ENCODE assay signal across 8 cellular contexts in the genomic region with DNA sequence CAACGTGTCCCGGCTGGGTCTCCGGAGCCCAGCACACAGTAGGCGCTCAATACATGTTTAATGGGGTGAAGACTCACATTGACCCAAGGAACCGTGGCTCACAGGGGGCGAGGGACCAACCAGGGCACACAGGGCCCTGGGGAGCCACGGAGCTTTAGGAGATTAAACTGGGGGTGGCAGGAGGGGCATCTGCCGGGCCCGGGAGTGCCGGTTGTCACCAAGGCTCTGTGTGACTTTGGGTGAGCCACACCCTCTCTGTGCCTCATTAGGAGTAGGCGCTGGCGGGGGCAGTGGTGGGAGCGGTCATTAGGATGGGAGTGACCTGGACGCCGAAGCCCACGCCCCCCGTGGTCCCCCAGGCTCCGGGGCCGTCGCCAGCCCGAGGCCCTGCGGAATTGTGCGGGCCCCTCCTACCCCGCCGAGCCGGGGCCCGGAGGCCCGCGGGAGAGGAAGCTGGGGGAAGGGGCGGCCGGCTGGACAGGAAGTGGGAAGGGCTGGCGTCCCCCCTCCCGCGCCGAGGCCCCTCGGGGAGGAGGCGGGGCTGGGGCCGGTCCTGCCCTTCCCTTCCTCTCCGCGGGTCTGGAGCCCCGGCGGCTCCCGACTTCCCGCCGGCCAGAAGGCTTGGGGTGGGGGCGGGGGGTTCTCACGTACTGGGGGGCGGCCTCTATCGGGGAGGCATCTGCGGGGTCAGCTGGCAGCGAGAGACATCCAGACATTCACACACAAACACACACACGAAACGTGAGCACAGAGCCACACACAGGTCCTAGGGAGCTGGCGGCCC. TPM values are rescaled to one million over a fixed set of nuclear protein-coding genes. Genes with fewer than 3 reads are reported as not detected.
DNase-seq lines count a peak whose midpoint lies in the region; ATAC-seq and TF ChIP-seq lines count a peak whose summit lies in the region.

No MANE protein-coding gene starts in this region.

- H3K27me3 ChIP-seq in adrenal gland = no peaks in the 10 kb centered on the region

- ATAC-seq in left ventricle myocardium superior = peak; percentile 64
- ATAC-seq in HG02885 (IDR thresholded peaks at IDR 0.05; ENCODE audit: poor library complexity, unreplicated experiment) = no peak
- no peak for ATAC-seq in GM19467 (IDR thresholded peaks at IDR 0.05; ENCODE audit: unreplicated experiment)

- TF ChIP-seq POLR2A in adrenal gland (IDR thresholded peaks at IDR 0.05) = peak in 1 of 2 donors; percentile 15

- WGBS in adrenal gland, 4 donors = 0 to 1% (median 0%) methylated on average over 1 to 54 of the region's 54 CpGs

- DNase-seq in CD1c-positive myeloid dendritic cell (ENCODE audit: extremely low spot score) (peak; percentile 85), GM20000 (ENCODE audit: low spot score) (peak; percentile 83), NOMO-1 treated with DMSO at 0.1 percent for 48 hours (lab: John Stamatoyannopoulos, UW; ENCODE audit: unreplicated experiment) (peak; percentile 84), adrenal gland (peak; percentile 71 to 78 (median 72)), left ventricle myocardium superior (peak; percentile 92), posterior vena cava (ENCODE audit: low spot score) (peak; percentile 95)

- TF ChIP-seq CTCF in GM20000 (IDR thresholded peaks at IDR 0.05; ENCODE audit: extremely low read depth, missing control alignments) = no peak
- TF ChIP-seq CTCF in adrenal gland (IDR thresholded peaks at IDR 0.05) = no peak

- H3K27ac ChIP-seq in adrenal gland = peak overlapping the region; percentile 72 to 92 (median 85)

- H3K4me3 ChIP-seq in adrenal gland = peak overlapping the region in 1 of 4 donors; percentile 50

- H3K4me1 ChIP-seq in adrenal gland (replicated peaks in 1 of 2) = peaks cover 38 to 57% of the 10 kb centered on the region in 2 donors

- H3K9me3 ChIP-seq in adrenal gland (replicated peaks in 1 of 3) = no peaks in the 10 kb centered on the region

- H3K36me3 ChIP-seq in adrenal gland (replicated peaks in 1 of 2) = no peaks in the 10 kb centered on the region

- intact Hi-C loops in adrenal gland (cut with DNase I) = no loop called here
- intact Hi-C loops in left ventricle myocardium superior (cut with micrococcal nuclease) = no loop called here
- intact Hi-C loops in posterior vena cava (cut with DNase I) = loop anchor here in 1 of 2 donors (10.0 kb wide), 2 partner anchors 143 to 953 kb away; a partner anchor contains a TSS

RNA-seq across cellular contexts. Expression of a gene that starts 1.8 kb away (rescaled TPM):
- total RNA-seq in adrenal gland (100 to 1,000 TPM in 1 of 8 donors, 10 to 100 TPM in 7; 38.9 to 119 (median 73.7) TPM), left ventricle myocardium superior (36.4 TPM), posterior vena cava (10 to 100 TPM; 54.4 to 56.9 TPM)
- polyA plus RNA-seq in adrenal gland = 100 to 1,000 TPM in 2 of 3 donors, 1 to 10 TPM in 1; 9.1 to 160 (median 136) TPM

RNA-seq across cellular contexts. Expression of a gene that starts 20.0 kb away (rescaled TPM):
- total RNA-seq in adrenal gland (10 to 100 TPM in 7 of 8 donors, 1 to 10 TPM in 1; 8.7 to 38.2 (median 22.5) TPM), left ventricle myocardium superior (2.9 TPM), posterior vena cava (10 to 100 TPM in 1 of 2 donors, 1 to 10 TPM in 1; 6.8 to 16.8 TPM)
- polyA plus RNA-seq in adrenal gland = 10 to 100 TPM in 1 of 3 donors, 1 to 10 TPM in 2; 5.1 to 18.4 (median 8.5) TPM

RNA-seq across cellular contexts. Expression of a gene that starts 20.5 kb away (rescaled TPM):
- total RNA-seq in adrenal gland (100 to 1,000 TPM in 3 of 8 donors, 10 to 100 TPM in 5; 32.3 to 211 (median 78.7) TPM), left ventricle myocardium superior (24.4 TPM), posterior vena cava (10 to 100 TPM; 27.5 to 28.1 TPM)
- 100 to 1,000 TPM in 2 of 3 donors, 1 to 10 TPM in 1; 3.2 to 313 (median 125) TPM for polyA plus RNA-seq in adrenal gland

RNA-seq across cellular contexts. Expression of a gene that starts 31.5 kb away (rescaled TPM):
- 10 to 100 TPM in 4 of 8 donors, 1 to 10 TPM in 3, under 1 TPM in 1; 0.90 to 29.2 (median 9.0) TPM for total RNA-seq in adrenal gland
- 1 to 10 TPM in 2 of 3 donors, under 1 TPM in 1; 0.33 to 5.3 (median 2.6) TPM for polyA plus RNA-seq in adrenal gland
- total RNA-seq in left ventricle myocardium superior = 0.27 TPM
- total RNA-seq in posterior vena cava = 1 to 10 TPM; 3.1 to 4.5 TPM
